In genomic region chr15:65639509-65639908, GRCh38 we compare ENCODE assay signal across 25 cellular contexts.
"Had no signal": no experiment of that assay in that cellular context is flagged by ENCODE, and none has a peak within 500 bp of the region (broad histone marks: within the 10 kb centered on the region; RNA-seq: fewer than 3 reads in every experiment).

No MANE protein-coding gene starts in this region.

- H3K27ac ChIP-seq: brain microvascular endothelial cell, colonic mucosa, KMS-11 had no signal

- H3K36me3 Mint-ChIP-seq: activated naive CD4-positive, alpha-beta T cell treated with anti-CD3 and anti-CD28 coated beads, Interleukin-2, amount 50 U/mL, for 24 hours had no signal

- H3K9me3 ChIP-seq: colonic mucosa, MG63 had no signal

- H3K4me1 ChIP-seq: colonic mucosa had no signal

- ATAC-seq: PC-3 had no signal

- DNase-seq: activated B cell treated with CpG ODN at 0.5 μM for 24 hours; activated CD4-positive, alpha-beta memory T cell treated with anti-CD3 and anti-CD28 coated beads, Interleukin-2, amount 10 ng/mL, durations not matched to agents 7 days and 5 days; activated CD4-positive, alpha-beta T cell treated with anti-CD3 and anti-CD28 coated beads for 1 hour; activated CD4-positive, alpha-beta T cell treated with anti-CD3 and anti-CD28 coated beads, Interleukin-2, amount 50 U/mL, for 1 hour; activated naive CD8-positive, alpha-beta T cell treated with anti-CD3 and anti-CD28 coated beads, Interleukin-2, amount 50 U/mL, for 24 hours; activated T-cell treated with anti-CD3 and anti-CD28 coated beads for 4 hours; amniotic stem cell; brain microvascular endothelial cell; colonic mucosa; MG63; MV-4-11; NCI-H1092 treated with DMSO at 0.1 percent for 48 hours; NCI-H1417 treated with DMSO at 0.1 percent for 48 hours; NCI-H1694 treated with DMSO at 0.1 percent for 48 hours; NCI-H2029 treated with DMSO at 0.1 percent for 48 hours; NCI-H345; NCI-H510A; NCI-H526 treated with DMSO at 0.1 percent for 48 hours; NCI-H82; PC-3; SHP77 treated with DMSO at 0.1 percent for 48 hours had no signal

- H3K9me3 Mint-ChIP-seq: activated B cell treated with CpG ODN at 0.5 μM for 24 hours; activated CD4-positive, alpha-beta memory T cell treated with anti-CD3 and anti-CD28 coated beads, Interleukin-2, amount 10 ng/mL, durations not matched to agents 7 days and 5 days; activated naive CD4-positive, alpha-beta T cell treated with anti-CD3 and anti-CD28 coated beads, Interleukin-2, amount 50 U/mL, for 24 hours; activated naive CD8-positive, alpha-beta T cell treated with anti-CD3 and anti-CD28 coated beads, Interleukin-2, amount 50 U/mL, for 24 hours; T-helper 1 cell treated with Interleukin-12 subunit alpha and Interleukin-12 subunit beta and Interleukin-4 antibody, amounts not matched to agents 30 μg/mL and 1 μg/mL, for 36 hours had no signal

- H3K27me3 Mint-ChIP-seq: activated B cell treated with CpG ODN at 0.5 μM for 24 hours; activated CD4-positive, alpha-beta memory T cell treated with anti-CD3 and anti-CD28 coated beads, Interleukin-2, amount 10 ng/mL, durations not matched to agents 7 days and 5 days; activated naive CD4-positive, alpha-beta T cell treated with anti-CD3 and anti-CD28 coated beads, Interleukin-2, amount 50 U/mL, for 24 hours; activated naive CD8-positive, alpha-beta T cell treated with anti-CD3 and anti-CD28 coated beads, Interleukin-2, amount 50 U/mL, for 24 hours had no signal

- H3K4me3 Mint-ChIP-seq: activated B cell treated with CpG ODN at 0.5 μM for 24 hours; activated CD4-positive, alpha-beta memory T cell treated with anti-CD3 and anti-CD28 coated beads, Interleukin-2, amount 10 ng/mL, durations not matched to agents 7 days and 5 days; activated naive CD4-positive, alpha-beta T cell treated with anti-CD3 and anti-CD28 coated beads, Interleukin-2, amount 50 U/mL, for 24 hours; activated naive CD8-positive, alpha-beta T cell treated with anti-CD3 and anti-CD28 coated beads, Interleukin-2, amount 50 U/mL, for 24 hours had no signal

- H3K4me3 ChIP-seq: colonic mucosa, MG63 had no signal

- FAIRE-seq: astrocyte had no signal

- H3K9ac ChIP-seq: KMS-11 had no signal

- H3K27me3 ChIP-seq: brain microvascular endothelial cell, colonic mucosa, MG63 had no signal

- H3K36me3 ChIP-seq: brain microvascular endothelial cell, colonic mucosa, MG63 had no signal

- H3K27ac Mint-ChIP-seq: activated B cell treated with CpG ODN at 0.5 μM for 24 hours; activated CD4-positive, alpha-beta memory T cell treated with anti-CD3 and anti-CD28 coated beads, Interleukin-2, amount 10 ng/mL, durations not matched to agents 7 days and 5 days; activated naive CD4-positive, alpha-beta T cell treated with anti-CD3 and anti-CD28 coated beads, Interleukin-2, amount 50 U/mL, for 24 hours; activated naive CD8-positive, alpha-beta T cell treated with anti-CD3 and anti-CD28 coated beads, Interleukin-2, amount 50 U/mL, for 24 hours; T-helper 1 cell treated with Interleukin-12 subunit alpha and Interleukin-12 subunit beta and Interleukin-4 antibody, amounts not matched to agents 30 μg/mL and 1 μg/mL, for 36 hours had no signal
